In genomic region chr15:57873564-57874209, GRCh38 we compare ENCODE assay signal across 18 cellular contexts.
DNase-seq lines count a peak whose midpoint lies in the region; ATAC-seq and TF ChIP-seq lines count a peak whose summit lies in the region.
"Had no signal": no experiment of that assay in that cellular context is flagged by ENCODE, and none has a peak within 500 bp of the region (broad histone marks: within the 10 kb centered on the region; RNA-seq: fewer than 3 reads in every experiment).

No MANE protein-coding gene starts in this region.

- H3K27me3 ChIP-seq in HCT116 (ENCODE audit: insufficient read depth, low read length): no peaks in the 10 kb centered on the region
- H3K27me3 ChIP-seq: breast epithelium, stomach had no signal

- H3K79me2 ChIP-seq in HCT116 (ENCODE audit: insufficient read depth, low read length) (no peaks in the 10 kb centered on the region), OCI-LY7 (ENCODE audit: insufficient read depth, low read depth, low read length) (no peaks in the 10 kb centered on the region)

- H3K4me3 ChIP-seq in HCT116 (replicated peaks in 1 of 2; ENCODE audit: low read depth in 1 of 2, low read length in 2 of 2) (no peak overlapping the region), fibroblast of mammary gland (ENCODE audit: control insufficient read depth, low read depth, low read length) (no peak overlapping the region), skeletal muscle cell (ENCODE audit: low read depth, low read length) (no peak overlapping the region), OCI-LY7 (ENCODE audit: low read depth, low read length, poor library complexity, severe bottlenecking) (no peak overlapping the region)
- H3K4me3 ChIP-seq: breast epithelium, PC-9, stomach had no signal

- H3K27ac ChIP-seq in HCT116 (ENCODE audit: low read depth, low read length) (no peak overlapping the region), OCI-LY7 (ENCODE audit: low read depth, low read length, poor library complexity, severe bottlenecking) (no peak overlapping the region)
- H3K27ac ChIP-seq: breast epithelium, PC-9, stomach had no signal

- DNase-seq in HCT116 (ENCODE audit: low read depth, low spot score) (no peak), fibroblast of mammary gland (ENCODE audit: low read depth) (peak; percentile 23), skeletal muscle cell (ENCODE audit: low read depth) (peak; percentile 35), NCI-H524 treated with DMSO at 0.1 percent for 48 hours (lab: John Stamatoyannopoulos, UW) (no peak), OCI-LY7 (ENCODE audit: low spot score) (no peak), NCI-H69 (lab: John Stamatoyannopoulos, UW) (no peak), DMS 273 (lab: John Stamatoyannopoulos, UW; ENCODE audit: unreplicated experiment) (no peak)
- DNase-seq: activated CD8-positive, alpha-beta memory T cell treated with anti-CD3 and anti-CD28 coated beads, Interleukin-2, amount 10 ng/mL, durations not matched to agents 7 days and 5 days; CD4-positive, CD25-positive, alpha-beta regulatory T cell; DND-41; endodermal cell; islet precursor cell; NCI-H510A; PC-9; stimulated activated CD4-positive, alpha-beta T cell treated with anti-CD3 and anti-CD28 coated beads, Interleukin-15, amount 100 ng/mL, for 24 hours; stomach had no signal

- CTCF ChIA-PET in HCT116 (lab: Charles Lee): no interaction called here
- CTCF ChIA-PET in OCI-LY7 (lab: Charles Lee; ENCODE audit: unreplicated experiment): no interaction called here

- H4K20me1 ChIP-seq in HCT116 (ENCODE audit: insufficient read depth) (no peaks in the 10 kb centered on the region), OCI-LY7 (ENCODE audit: insufficient read depth, low read length) (no peaks in the 10 kb centered on the region)

- intact Hi-C loops in HCT116 (cut with micrococcal nuclease): no loop called here
- intact Hi-C loops in OCI-LY7 (cut with micrococcal nuclease; ENCODE audit: unreplicated experiment): loop anchor here (10.0 kb wide), 1 partner anchor 201 kb away; no protein-coding TSS in a partner anchor

- H3K9me2 ChIP-seq in HCT116 (ENCODE audit: insufficient read depth) (no peaks in the 10 kb centered on the region), OCI-LY7 (ENCODE audit: insufficient read depth, low read length) (no peaks in the 10 kb centered on the region)

- H3K36me3 ChIP-seq in HCT116 (ENCODE audit: control insufficient read depth in 1 of 2, insufficient read depth in 2 of 2, low read length in 2 of 2): no peaks in the 10 kb centered on the region
- H3K36me3 ChIP-seq in OCI-LY7 (ENCODE audit: insufficient read depth, low read length): no peaks in the 10 kb centered on the region
- H3K36me3 ChIP-seq: breast epithelium, stomach had no signal

- peak; percentile 42; the same call in 1 of the 2 replicates for ATAC-seq in HCT116
- peak; percentile 95 for ATAC-seq in SK-N-SH treated with all-trans-retinoic acid at 6 μM for 48 hours
- ATAC-seq: activated CD8-positive, alpha-beta memory T cell treated with anti-CD3 and anti-CD28 coated beads, Interleukin-2, amount 10 ng/mL, durations not matched to agents 7 days and 5 days had no signal

- H3K9me3 ChIP-seq in HCT116 (ENCODE audit: control insufficient read depth in 1 of 2, insufficient read depth in 1 of 2, low read depth in 1 of 2, low read length in 2 of 2) (no peaks in the 10 kb centered on the region), OCI-LY7 (ENCODE audit: low read length) (no peaks in the 10 kb centered on the region)

- H3K9ac ChIP-seq in HCT116 (ENCODE audit: low read length): no peak overlapping the region

- H3K4me1 ChIP-seq in HCT116 (ENCODE audit: control insufficient read depth in 1 of 2, insufficient read depth in 2 of 2, low read length in 2 of 2): peaks cover 6 to 26% of the 10 kb centered on the region in 2 experiments
- H3K4me1 ChIP-seq in OCI-LY7 (ENCODE audit: insufficient read depth, low read length, poor library complexity, severe bottlenecking): no peaks in the 10 kb centered on the region
- H3K4me1 ChIP-seq: breast epithelium, stomach had no signal

- peak overlapping the region; percentile 39 for H3K4me2 ChIP-seq in HCT116 (ENCODE audit: low read length)
- H3K4me2 ChIP-seq in OCI-LY7 (ENCODE audit: low read length): no peak overlapping the region
- H3K4me2 ChIP-seq: PC-9 had no signal

- TF ChIP-seq CTCF in HCT116 (IDR thresholded peaks at IDR 0.05 in 2 of 3, conservative IDR thresholded peaks at IDR 0.05 in 1 of 3; ENCODE audit: borderline replicate concordance in 1 of 3, insufficient read depth in 1 of 3, low read depth in 2 of 3, low read length in 2 of 3) (no peak), fibroblast of mammary gland (conservative IDR thresholded peaks at IDR 0.05; ENCODE audit: control insufficient read depth, insufficient read depth, low read depth, low read length) (no peak), OCI-LY7 (conservative IDR thresholded peaks at IDR 0.05; ENCODE audit: low read length) (no peak)

- TF ChIP-seq RAD21 in HCT116 (IDR thresholded peaks at IDR 0.05; ENCODE audit: low read depth): no peak

- POLR2A ChIA-PET in HCT116 (lab: Charles Lee) (no interaction called here), OCI-LY7 (lab: Charles Lee) (interaction anchor here (0.6 kb wide), 1 partner anchor 17 kb away, joined by 6 read pairs; no protein-coding TSS in a partner anchor)

- BruUV-seq in HCT116 (replicated peaks; lab: Mats Ljungman, UMichigan) (no TSS peak), OCI-LY7 (replicated peaks; lab: Mats Ljungman, UMichigan) (no TSS peak)

- H2AFZ ChIP-seq in HCT116 (ENCODE audit: low read depth, low read length, poor library complexity, severe bottlenecking) (peak overlapping the region; percentile 32), OCI-LY7 (ENCODE audit: low read length) (no peak overlapping the region)
- H2AFZ ChIP-seq: PC-9 had no signal

- RAD21 ChIA-PET in HCT116 (lab: Charles Lee; ENCODE audit: low non-redundant PET in 1 of 2, low total read pairs in 2 of 2, uncharacterized antibody in 2 of 2, unreplicated experiment in 2 of 2): no interaction called here

- no peak for TF ChIP-seq POLR2A in HCT116 (IDR thresholded peaks at IDR 0.05; ENCODE audit: borderline replicate concordance, extremely low read depth, insufficient read depth, insufficient read length)

TF ChIP-seq in HCT116, 20 proteins besides CTCF, POLR2A, EP300 and RAD21 (continues in another document):
- no peak for TF ChIP-seq FOSL1 (IDR thresholded peaks at IDR 0.05; ENCODE audit: low read depth)
- TF ChIP-seq, protein P1, sequence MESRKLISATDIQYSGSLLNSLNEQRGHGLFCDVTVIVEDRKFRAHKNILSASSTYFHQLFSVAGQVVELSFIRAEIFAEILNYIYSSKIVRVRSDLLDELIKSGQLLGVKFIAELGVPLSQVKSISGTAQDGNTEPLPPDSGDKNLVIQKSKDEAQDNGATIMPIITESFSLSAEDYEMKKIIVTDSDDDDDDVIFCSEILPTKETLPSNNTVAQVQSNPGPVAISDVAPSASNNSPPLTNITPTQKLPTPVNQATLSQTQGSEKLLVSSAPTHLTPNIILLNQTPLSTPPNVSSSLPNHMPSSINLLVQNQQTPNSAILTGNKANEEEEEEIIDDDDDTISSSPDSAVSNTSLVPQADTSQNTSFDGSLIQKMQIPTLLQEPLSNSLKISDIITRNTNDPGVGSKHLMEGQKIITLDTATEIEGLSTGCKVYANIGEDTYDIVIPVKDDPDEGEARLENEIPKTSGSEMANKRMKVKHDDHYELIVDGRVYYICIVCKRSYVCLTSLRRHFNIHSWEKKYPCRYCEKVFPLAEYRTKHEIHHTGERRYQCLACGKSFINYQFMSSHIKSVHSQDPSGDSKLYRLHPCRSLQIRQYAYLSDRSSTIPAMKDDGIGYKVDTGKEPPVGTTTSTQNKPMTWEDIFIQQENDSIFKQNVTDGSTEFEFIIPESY (IDR thresholded peaks at IDR 0.05; ENCODE audit: extremely low read depth, insufficient replicate concordance, low read length): no peak
- no peak for TF ChIP-seq ELF1 (IDR thresholded peaks at IDR 0.05; ENCODE audit: borderline replicate concordance, low read depth)
- TF ChIP-seq, protein P2, sequence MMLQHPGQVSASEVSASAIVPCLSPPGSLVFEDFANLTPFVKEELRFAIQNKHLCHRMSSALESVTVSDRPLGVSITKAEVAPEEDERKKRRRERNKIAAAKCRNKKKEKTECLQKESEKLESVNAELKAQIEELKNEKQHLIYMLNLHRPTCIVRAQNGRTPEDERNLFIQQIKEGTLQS (IDR thresholded peaks at IDR 0.05): no peak
- no peak for TF ChIP-seq ZNF274 (IDR thresholded peaks at IDR 0.05; ENCODE audit: low read depth, low read length)
- no peak for TF ChIP-seq JUND (IDR thresholded peaks at IDR 0.05)
- TF ChIP-seq CBX3 (IDR thresholded peaks at IDR 0.05; ENCODE audit: low read depth): no peak
- no peak for TF ChIP-seq CEBPB (IDR thresholded peaks at IDR 0.05; ENCODE audit: low read depth)

TF ChIP-seq in SK-N-SH treated with all-trans-retinoic acid at 6 μM for 48 hours, 23 proteins besides CTCF, POLR2A, EP300 and RAD21 (continues in another document):
- TF ChIP-seq, protein P3, sequence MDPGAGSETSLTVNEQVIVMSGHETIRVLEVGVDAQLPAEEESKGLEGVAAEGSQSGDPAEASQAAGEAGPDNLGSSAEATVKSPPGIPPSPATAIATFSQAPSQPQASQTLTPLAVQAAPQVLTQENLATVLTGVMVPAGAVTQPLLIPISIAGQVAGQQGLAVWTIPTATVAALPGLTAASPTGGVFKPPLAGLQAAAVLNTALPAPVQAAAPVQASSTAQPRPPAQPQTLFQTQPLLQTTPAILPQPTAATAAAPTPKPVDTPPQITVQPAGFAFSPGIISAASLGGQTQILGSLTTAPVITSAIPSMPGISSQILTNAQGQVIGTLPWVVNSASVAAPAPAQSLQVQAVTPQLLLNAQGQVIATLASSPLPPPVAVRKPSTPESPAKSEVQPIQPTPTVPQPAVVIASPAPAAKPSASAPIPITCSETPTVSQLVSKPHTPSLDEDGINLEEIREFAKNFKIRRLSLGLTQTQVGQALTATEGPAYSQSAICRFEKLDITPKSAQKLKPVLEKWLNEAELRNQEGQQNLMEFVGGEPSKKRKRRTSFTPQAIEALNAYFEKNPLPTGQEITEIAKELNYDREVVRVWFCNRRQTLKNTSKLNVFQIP (CRISPR knock-in tag; IDR thresholded peaks at IDR 0.05; ENCODE audit: borderline replicate concordance, low read depth): no peak
- TF ChIP-seq TCF4 (CRISPR knock-in tag; IDR thresholded peaks at IDR 0.05; ENCODE audit: borderline replicate concordance) (no peak), BACH2 (CRISPR knock-in tag; IDR thresholded peaks at IDR 0.05; ENCODE audit: borderline replicate concordance) (no peak), ZNF8 (CRISPR knock-in tag; IDR thresholded peaks at IDR 0.05) (no peak), OSR1 (CRISPR knock-in tag; IDR thresholded peaks at IDR 0.05) (no peak), ZC3H10 (CRISPR knock-in tag; IDR thresholded peaks at IDR 0.05) (no peak)

Comparison
In these comparisons a context has a peak if more than half of its experiments do, and no peak if none do; other contexts are left out.
1. DNase-seq: peak in fibroblast of mammary gland (single experiment) and skeletal muscle cell (single experiment); none in HCT116 (single experiment), NCI-H524 treated with DMSO at 0.1 percent for 48 hours (single experiment), OCI-LY7 (single experiment), NCI-H69 (single experiment) and DMS 273 (single experiment).